Comparison of ENCODE assay signal across 22 cellular contexts in the genomic region with DNA sequence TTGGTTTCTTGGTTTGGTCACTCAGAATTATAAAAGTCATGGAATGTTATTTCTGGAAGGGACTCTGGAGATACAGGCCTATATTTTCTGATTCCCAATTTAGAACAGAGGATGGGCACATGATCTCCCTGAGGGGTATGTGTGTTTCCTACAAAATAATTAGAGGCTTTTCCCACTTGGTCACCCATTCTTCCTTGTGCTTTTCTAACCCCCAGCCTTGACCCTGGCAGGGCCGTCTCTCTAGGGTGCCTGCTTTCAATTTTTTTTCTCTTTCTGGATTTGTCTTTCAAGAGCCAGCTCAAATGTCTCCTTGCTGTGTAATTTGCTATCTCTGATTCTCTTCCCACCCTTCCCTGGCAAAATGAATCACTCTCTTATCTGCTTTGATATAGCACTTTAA.
A peak's percentile ranks its signal among the peaks of the same experiment; 100 is the strongest.
DNase-seq lines count a peak whose midpoint lies in the region; ATAC-seq and TF ChIP-seq lines count a peak whose summit lies in the region.
"Had no signal": no experiment of that assay in that cellular context is flagged by ENCODE, and none has a peak within 500 bp of the region (broad histone marks: within the 10 kb centered on the region; RNA-seq: fewer than 3 reads in every experiment).

No MANE protein-coding gene starts in this region.

- no peak for DNase-seq in heart right ventricle
- no peak for DNase-seq in right atrium auricular region (ENCODE audit: low spot score)
- no peak for DNase-seq in coronary artery (ENCODE audit: low spot score)
- DNase-seq in sciatic nerve (ENCODE audit: low spot score): no peak
- no peak for DNase-seq in nephron progenitor cell
- DNase-seq in amygdala (lab: John Stamatoyannopoulos, UW): no peak
- no peak for DNase-seq in stimulated activated CD4-positive, alpha-beta T cell treated with anti-CD3 and anti-CD28 coated beads, Interleukin-4, amount 100 ng/mL, for 1 hour
- DNase-seq: Caco-2; CD4-positive, alpha-beta T cell; GDM1; GM23248; IMR-90; NCI-H1417; NCI-H187; NCI-H345; NCI-H526; PC-3; RPMI8226 had no signal

- H3K27ac ChIP-seq in heart right ventricle: peak overlapping the region in 1 of 10 donors; percentile 11
- no peak overlapping the region for H3K27ac ChIP-seq in right atrium auricular region
- H3K27ac ChIP-seq in coronary artery: peak overlapping the region; percentile 52 to 76
- H3K27ac ChIP-seq: A549, GM23248, HL-60 had no signal

- H3K36me3 Mint-ChIP-seq in nephron progenitor cell (ENCODE audit: low read depth): peaks cover 4% of the 10 kb centered on the region

- peaks cover 15% of the 10 kb centered on the region for H3K9me3 Mint-ChIP-seq in nephron progenitor cell

- no peak for TF ChIP-seq CTCF in heart right ventricle (IDR thresholded peaks at IDR 0.05)
- no peak for TF ChIP-seq CTCF in right atrium auricular region (IDR thresholded peaks at IDR 0.05)
- TF ChIP-seq CTCF in coronary artery (IDR thresholded peaks at IDR 0.05): no peak
- no peak for TF ChIP-seq CTCF in nephron progenitor cell (IDR thresholded peaks at IDR 0.05)

- peak in 6 of 8 donors; percentile 14 to 61 (median 47) for ATAC-seq in heart right ventricle
- peak; percentile 50 for ATAC-seq in sciatic nerve
- no peak for ATAC-seq in GM19455 (IDR thresholded peaks at IDR 0.05; ENCODE audit: unreplicated experiment)
- ATAC-seq: A549, PC-3 had no signal

- no peak overlapping the region for H3K4me3 Mint-ChIP-seq in nephron progenitor cell
- H3K4me3 Mint-ChIP-seq: CD4-positive, alpha-beta T cell had no signal

- intact Hi-C loops in heart right ventricle (cut with DNase I) (no loop called here), sciatic nerve (cut with DNase I) (no loop called here)

- H3K4me3 ChIP-seq in heart right ventricle (no peak overlapping the region), right atrium auricular region (no peak overlapping the region), coronary artery (no peak overlapping the region)
- H3K4me3 ChIP-seq: A549, GM23248, HAP-1 had no signal

- WGBS in heart right ventricle, 2 donors: 51 to 76% methylated on average over 1 of the region's 1 CpG

- H3K36me3 ChIP-seq in heart right ventricle (no peaks in the 10 kb centered on the region), right atrium auricular region (no peaks in the 10 kb centered on the region)
- H3K36me3 ChIP-seq: HAP-1 had no signal

- H3K27ac Mint-ChIP-seq in nephron progenitor cell: no peak overlapping the region
- H3K27ac Mint-ChIP-seq: CD4-positive, alpha-beta T cell had no signal

- peaks cover 6% of the 10 kb centered on the region for H3K27me3 Mint-ChIP-seq in nephron progenitor cell (ENCODE audit: low read depth, poor library complexity)

- H3K9me3 ChIP-seq in heart right ventricle: peaks cover 0 to 4% (median 0%) of the 10 kb centered on the region in 11 donors
- H3K9me3 ChIP-seq in right atrium auricular region: no peaks in the 10 kb centered on the region
- H3K9me3 ChIP-seq: A549, Caco-2, HAP-1 had no signal

- peaks cover 12% of the 10 kb centered on the region for H3K4me1 Mint-ChIP-seq in nephron progenitor cell

- H3K4me1 ChIP-seq in heart right ventricle (peaks cover 0 to 31% (median 5%) of the 10 kb centered on the region in 9 donors), right atrium auricular region (peaks cover 0 to 24% of the 10 kb centered on the region in 2 donors)
- H3K4me1 ChIP-seq: A549, Caco-2, HAP-1 had no signal

- H3K27me3 ChIP-seq in heart right ventricle: no peaks in the 10 kb centered on the region
- no peaks in the 10 kb centered on the region for H3K27me3 ChIP-seq in right atrium auricular region

Comparison
In these comparisons a context has a peak if more than half of its experiments do, and no peak if none do; other contexts are left out.
1. H3K27ac ChIP-seq: peak in coronary artery (2 of 2); none in right atrium auricular region (0 of 2).